In the genomic region with DNA sequence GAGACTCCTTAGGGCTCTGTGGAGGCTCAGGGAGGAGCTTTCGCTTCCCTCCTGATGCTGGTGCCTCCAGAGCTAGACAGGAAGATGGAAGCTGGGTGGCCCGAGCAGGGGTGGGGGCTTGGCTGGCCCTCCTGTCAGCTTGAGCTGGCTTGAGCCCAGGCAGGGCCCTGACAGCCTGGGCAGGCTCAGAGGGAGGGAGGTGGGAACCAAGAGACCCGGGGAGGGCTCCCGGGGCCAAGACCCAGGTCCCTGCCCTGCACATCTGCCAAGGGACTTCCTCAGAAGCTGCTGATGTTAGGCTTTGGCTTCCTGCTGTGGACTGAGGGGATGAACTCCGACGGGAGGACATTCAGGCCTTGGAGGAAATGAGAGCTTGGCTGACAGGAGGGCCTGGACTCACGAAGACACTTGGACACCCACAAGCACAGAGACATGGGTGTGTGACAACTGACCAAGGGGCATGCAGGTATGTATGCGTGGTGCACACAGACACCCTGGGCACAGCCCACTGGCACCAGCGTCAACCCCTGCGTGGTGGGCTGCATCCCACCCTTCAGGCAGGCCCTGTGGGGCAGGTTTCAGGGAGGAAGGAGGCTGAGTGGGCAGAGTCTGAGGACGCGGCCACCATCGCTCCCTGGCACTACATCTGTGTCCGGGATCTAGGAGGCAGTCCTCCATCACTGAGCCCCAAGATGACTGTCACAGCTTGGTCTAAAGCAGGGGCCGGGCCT, we compare ENCODE assay signal across 11 cellular contexts. TPM values are rescaled to one million over a fixed set of nuclear protein-coding genes. Genes with fewer than 3 reads are reported as not detected.
DNase-seq lines count a peak whose midpoint lies in the region; ATAC-seq and TF ChIP-seq lines count a peak whose summit lies in the region.
"Had no signal": no experiment of that assay in that cellular context is flagged by ENCODE, and none has a peak within 500 bp of the region (broad histone marks: within the 10 kb centered on the region; RNA-seq: fewer than 3 reads in every experiment).

No MANE protein-coding gene starts in this region.

- ATAC-seq in upper lobe of right lung: no peak

- H3K9me3 ChIP-seq in breast epithelium (no peaks in the 10 kb centered on the region), liver (ENCODE audit: control insufficient read depth in 4 of 4, low read length in 3 of 4) (no peaks in the 10 kb centered on the region), upper lobe of right lung (no peaks in the 10 kb centered on the region)

- peaks cover 7% of the 10 kb centered on the region for H3K4me1 Mint-ChIP-seq in MCF 10A (ENCODE audit: insufficient read depth, unreplicated experiment)

- no peak for TF ChIP-seq CTCF in breast epithelium (IDR thresholded peaks at IDR 0.05)
- no peak for TF ChIP-seq CTCF in MCF 10A (IDR thresholded peaks at IDR 0.05; ENCODE audit: unreplicated experiment)
- no peak for TF ChIP-seq CTCF in liver (IDR thresholded peaks at IDR 0.05; ENCODE audit: low read depth, low read length, missing input control)
- no peak for TF ChIP-seq CTCF in upper lobe of right lung (IDR thresholded peaks at IDR 0.05)

- no peak overlapping the region for H3K4me3 Mint-ChIP-seq in MCF 10A (ENCODE audit: unreplicated experiment)

- CTCF ChIA-PET in MCF 10A (lab: Yijun Ruan, JAX): interaction anchor here (0.6 to 1.9 kb wide), 5 partner anchors 27 to 51 kb away, joined by 3 to 8 read pairs (median 3); no protein-coding TSS in a partner anchor

- TF ChIP-seq POLR2A in breast epithelium (IDR thresholded peaks at IDR 0.05): no peak

- H3K4me1 ChIP-seq in breast epithelium: peaks cover 3 to 17% of the 10 kb centered on the region in 2 donors
- peaks cover 0 to 47% (median 29%) of the 10 kb centered on the region in 4 donors for H3K4me1 ChIP-seq in liver (ENCODE audit: control insufficient read depth in 4 of 4, insufficient read depth in 4 of 4, low read length in 3 of 4)
- H3K4me1 ChIP-seq in upper lobe of right lung: peaks cover 48% of the 10 kb centered on the region

- H3K9me3 Mint-ChIP-seq in MCF 10A (ENCODE audit: unreplicated experiment): no peaks in the 10 kb centered on the region

- H3K27me3 Mint-ChIP-seq in MCF 10A (ENCODE audit: insufficient read depth, unreplicated experiment): no peaks in the 10 kb centered on the region

- H3K36me3 ChIP-seq in breast epithelium (no peaks in the 10 kb centered on the region), liver (ENCODE audit: control insufficient read depth in 4 of 4, insufficient read depth in 3 of 4, low read depth in 1 of 4, low read length in 3 of 4) (peaks cover 0 to 3% (median under 1%) of the 10 kb centered on the region in 4 donors), upper lobe of right lung (peaks cover 2% of the 10 kb centered on the region)

- WGBS in liver: 77% methylated on average over 15 of the region's 15 CpGs

- no TSS peak for BruUV-seq in MCF 10A (replicated peaks; lab: Mats Ljungman, UMichigan)

- TF ChIP-seq RAD21 in liver (IDR thresholded peaks at IDR 0.05): peak in 1 of 2 donors; percentile 31

- DNase-seq in breast epithelium (ENCODE audit: low spot score in 2 of 2) (no peak), MCF 10A (ENCODE audit: unreplicated experiment) (no peak), upper lobe of right lung (no peak), GM19238 (ENCODE audit: insufficient read length, low spot score) (no peak), NCI-H2171 (lab: John Stamatoyannopoulos, UW) (no peak)
- DNase-seq: GM23248, NCI-H524, occipital lobe had no signal

- POLR2A ChIA-PET in MCF 10A (lab: Yijun Ruan, JAX): interaction anchor here (0.5 to 1.8 kb wide), 3 partner anchors 27 to 180 kb away, joined by 3 to 6 read pairs (median 4); no protein-coding TSS in a partner anchor

- peaks cover 22% of the 10 kb centered on the region for H3K36me3 Mint-ChIP-seq in MCF 10A (ENCODE audit: insufficient read depth, unreplicated experiment)

- H3K4me3 ChIP-seq in breast epithelium: no peak overlapping the region
- no peak overlapping the region for H3K4me3 ChIP-seq in liver (ENCODE audit: low read depth in 1 of 3, low read length in 3 of 3)
- H3K4me3 ChIP-seq in upper lobe of right lung: no peak overlapping the region
- H3K4me3 ChIP-seq: GM23248, SK-N-MC had no signal

- no peak overlapping the region for H3K27ac Mint-ChIP-seq in MCF 10A (ENCODE audit: low read depth, unreplicated experiment)

- peak overlapping the region; percentile 74 to 94 for H3K27ac ChIP-seq in breast epithelium
- H3K27ac ChIP-seq in liver (ENCODE audit: low read depth in 1 of 2, low read length in 2 of 2): peak overlapping the region; percentile 36 to 51
- H3K27ac ChIP-seq in upper lobe of right lung: peak overlapping the region; percentile 81
- H3K27ac ChIP-seq: epithelial cell of prostate, GM23248, SK-N-MC had no signal

- no peaks in the 10 kb centered on the region for H3K27me3 ChIP-seq in breast epithelium
- H3K27me3 ChIP-seq in liver (ENCODE audit: control insufficient read depth in 4 of 4, insufficient read depth in 4 of 4, low read length in 3 of 4): no peaks in the 10 kb centered on the region
- no peaks in the 10 kb centered on the region for H3K27me3 ChIP-seq in upper lobe of right lung

- no peak overlapping the region for H3K9ac ChIP-seq in liver (ENCODE audit: low read depth in 1 of 2, low read length in 2 of 2)
- H3K9ac ChIP-seq: GM23248 had no signal

- intact Hi-C loops in breast epithelium (cut with DNase I; ENCODE audit: low total_unique reads): no loop called here
- intact Hi-C loops in MCF 10A (cut with micrococcal nuclease): no loop called here
- intact Hi-C loops in upper lobe of right lung (cut with DNase I): no loop called here

TF ChIP-seq in liver, 16 proteins besides CTCF, POLR2A, EP300 and RAD21:
- TF ChIP-seq RXRA (IDR thresholded peaks at IDR 0.05): peak in 1 of 2 donors; percentile 7
- TF ChIP-seq GABPA (IDR thresholded peaks at IDR 0.05 in 1 of 2, conservative IDR thresholded peaks at IDR 0.05 in 1 of 2): no peak
- TF ChIP-seq NR2F2 (IDR thresholded peaks at IDR 0.05): peak; percentile 57
- TF ChIP-seq EGR1 (IDR thresholded peaks at IDR 0.05; ENCODE audit: low read depth in 2 of 2): no peak

RNA-seq across cellular contexts. Expression of gene LTC4S, which starts 1.7 kb away (rescaled TPM):
- total RNA-seq in breast epithelium (1 to 10 TPM; 3.8 to 8.8 (median 6.7) TPM), MCF 10A (2022) (2.1 and 2.2 TPM in 2 replicates), liver (1 to 10 TPM; 1.3 to 1.8 TPM), upper lobe of right lung (22.6 TPM)
- 1 to 10 TPM; 2.4 to 3.3 TPM for polyA plus RNA-seq in liver

RNA-seq across cellular contexts. Expression of gene MGAT4B, which starts 14.6 kb away (rescaled TPM):
- total RNA-seq in breast epithelium (10 to 100 TPM; 43.0 to 73.7 (median 54.6) TPM), MCF 10A (2022) (153 and 198 TPM in 2 replicates), liver (100 to 1,000 TPM in 1 of 2 donors, 10 to 100 TPM in 1; 42.0 to 120 TPM), upper lobe of right lung (118 TPM)
- 100 to 1,000 TPM in 1 of 2 donors, 10 to 100 TPM in 1; 47.8 to 156 TPM for polyA plus RNA-seq in liver

RNA-seq across cellular contexts. Expression of gene SQSTM1, which starts 28.7 kb away (rescaled TPM):
- total RNA-seq in breast epithelium (100 to 1,000 TPM; 407 to 695 (median 462) TPM), MCF 10A (2022) (612 and 1,251 TPM in 2 replicates), liver (100 to 1,000 TPM; 127 to 208 TPM), upper lobe of right lung (501 TPM)
- polyA plus RNA-seq in liver: 100 to 1,000 TPM; 303 to 330 TPM

RNA-seq across cellular contexts. Expression of gene MAML1, which starts 59.4 kb away (rescaled TPM):
- total RNA-seq in breast epithelium (10 to 100 TPM; 16.3 to 22.4 (median 21.0) TPM), MCF 10A (2022) (36.4 and 38.4 TPM in 2 replicates), liver (1 to 10 TPM; 7.6 TPM), upper lobe of right lung (24.4 TPM)
- polyA plus RNA-seq in liver: 1 to 10 TPM; 2.2 to 5.0 TPM
